In genomic region chr17:81400154-81400938, GRCh38 we compare ENCODE assay signal across 8 cellular contexts. TPM values are rescaled to one million over a fixed set of nuclear protein-coding genes. Genes with fewer than 3 reads are reported as not detected.
A peak's percentile ranks its signal among the peaks of the same experiment; 100 is the strongest.
DNase-seq lines count a peak whose midpoint lies in the region; ATAC-seq and TF ChIP-seq lines count a peak whose summit lies in the region.

No MANE protein-coding gene starts in this region.

- 7 to 34% (median 15%) methylated on average over 65 of the region's 65 CpGs for WGBS in adipose tissue, 3 donors

- POLR2A ChIA-PET in AG04449 (lab: Yijun Ruan, JAX) = interaction anchor here (2.2 kb wide), 1 partner anchor 8 kb away, joined by 5 read pairs; no protein-coding TSS in a partner anchor

- ATAC-seq in HG02885 (IDR thresholded peaks at IDR 0.05; ENCODE audit: poor library complexity, unreplicated experiment) (no peak), HG02623 (IDR thresholded peaks at IDR 0.05; ENCODE audit: unreplicated experiment) (no peak)

- CTCF ChIA-PET in AG04449 (lab: Yijun Ruan, JAX) = interaction anchor here (0.8 to 7.6 kb wide), 4 partner anchors 8 to 145 kb away, joined by 3 to 51 read pairs (median 8); no protein-coding TSS in a partner anchor

- H3K4me3 ChIP-seq in AG04449 (ENCODE audit: low read depth, low read length) = peak overlapping the region; percentile 62

- H3K36me3 Mint-ChIP-seq in HFFc6 (ENCODE audit: low read depth) = peaks cover 3% of the 10 kb centered on the region; the same call in 1 of the 2 replicates

- H3K4me1 Mint-ChIP-seq in HFFc6 (ENCODE audit: low read depth) = peaks cover 26% of the 10 kb centered on the region

- H3K27ac ChIP-seq in adipose tissue (ENCODE audit: low read depth, low read length) = peak overlapping the region; percentile 69

- H3K27me3 Mint-ChIP-seq in HFFc6 (ENCODE audit: insufficient read depth) = peaks cover 4% of the 10 kb centered on the region; the same call in 1 of the 2 replicates

- peak overlapping the region; percentile 94 for H3K4me3 Mint-ChIP-seq in HFFc6

- TF ChIP-seq CTCF in AG04449 (IDR thresholded peaks at IDR 0.05; ENCODE audit: insufficient read depth, low read length, missing control alignments) = no peak
- no peak for TF ChIP-seq CTCF in HFFc6 (IDR thresholded peaks at IDR 0.05)

- H3K9me3 Mint-ChIP-seq in HFFc6 = no peaks in the 10 kb centered on the region

- DNase-seq in AG04449 (ENCODE audit: low read depth, low spot score) (no peak), HFFc6 (peak; percentile 44), hepatic stellate cell (ENCODE audit: low spot score) (peak; percentile 66), retina (peak; percentile 80), NCI-H2196 (lab: John Stamatoyannopoulos, UW; ENCODE audit: unreplicated experiment) (no peak)

- peak overlapping the region; percentile 98 for H3K27ac Mint-ChIP-seq in HFFc6

RNA-seq across cellular contexts. Expression of gene BAHCC1, which starts 5.1 kb away (rescaled TPM):
- total RNA-seq in HFFc6 (2021; fragmentation: NEBNext Ultra II Directional; extraction: Animal tissue kit (Norgen Biotek cat#: 25700)) = 1 to 10 TPM; 7.3 to 9.7 (median 8.3) TPM
- 10 to 100 TPM in 2 of 3 donors, 1 to 10 TPM in 1; 5.6 to 14.4 (median 12.9) TPM for polyA plus RNA-seq in adipose tissue

Comparison
In these comparisons a context has a peak if more than half of its experiments do, and no peak if none do; other contexts are left out.
1. DNase-seq: peak in HFFc6 (single experiment), hepatic stellate cell (single experiment) and retina (single experiment); none in AG04449 (single experiment) and NCI-H2196 (single experiment).